ENCODE assay signal across 8 cellular contexts in genomic region chr11:118929496-118930151, GRCh38. TPM values are rescaled to one million over a fixed set of nuclear protein-coding genes. Genes with fewer than 3 reads are reported as not detected.
A peak's percentile ranks its signal among the peaks of the same experiment; 100 is the strongest.
DNase-seq lines count a peak whose midpoint lies in the region; ATAC-seq, FAIRE-seq and TF ChIP-seq lines count a peak whose summit lies in the region.

No MANE protein-coding gene starts in this region.

- H3K4me3 ChIP-seq in kidney (ENCODE audit: low read length in 2 of 2) (peak overlapping the region; percentile 69 to 80), spleen (peak overlapping the region; percentile 70 to 92 (median 78))

- H3K9me3 ChIP-seq in kidney (ENCODE audit: control insufficient read depth in 1 of 2, low read length in 2 of 2) (no peaks in the 10 kb centered on the region), spleen (no peaks in the 10 kb centered on the region)

- FAIRE-seq in kidney (lab: Jason Lieb, UNC), result no peak

- ATAC-seq in GM18907 (IDR thresholded peaks at IDR 0.05; ENCODE audit: unreplicated experiment), result no peak

- TF ChIP-seq CTCF in kidney (IDR thresholded peaks at IDR 0.05; ENCODE audit: borderline replicate concordance, extremely low read depth, insufficient read depth), result no peak
- TF ChIP-seq CTCF in spleen (IDR thresholded peaks at IDR 0.05 in 8 of 11, conservative IDR thresholded peaks at IDR 0.05 in 3 of 11), result no peak

- H3K27me3 ChIP-seq in spleen (replicated peaks in 1 of 7), result no peaks in the 10 kb centered on the region

- H3K9ac ChIP-seq in kidney (ENCODE audit: low read length in 2 of 2), result peak overlapping the region; percentile 67 to 87

- H3K4me1 ChIP-seq in kidney (ENCODE audit: control insufficient read depth in 1 of 2, insufficient read depth in 1 of 2, low read depth in 1 of 2, low read length in 2 of 2) (peaks cover 14% of the 10 kb centered on the region in 2 donors), spleen (peaks cover 24 to 56% (median 41%) of the 10 kb centered on the region in 6 donors)

- 0 to 2% (median 0%) methylated on average over 21 to 26 of the region's 28 CpGs for WGBS in spleen, 5 donors

- TF ChIP-seq POLR2A in spleen (IDR thresholded peaks at IDR 0.05), result peak in 1 of 3 donors; percentile 31

- DNase-seq in NCI-H1436 (lab: John Stamatoyannopoulos, UW), result peak; percentile 76
- DNase-seq in NCI-H1436 treated with DMSO at 0.1 percent for 48 hours (lab: John Stamatoyannopoulos, UW), result no peak
- peak; percentile 87 for DNase-seq in NCI-H2227 (lab: John Stamatoyannopoulos, UW; ENCODE audit: unreplicated experiment)
- peak; percentile 35 to 55 (median 54) for DNase-seq in activated CD4-positive, CD25-positive, alpha-beta regulatory T cell (lab: John Stamatoyannopoulos, UW)
- peak; percentile 95 for DNase-seq in cerebellar cortex (ENCODE audit: low spot score)
- peak; percentile 97 for DNase-seq in kidney
- DNase-seq in spleen, result peak; percentile 92

- H3K36me3 ChIP-seq in kidney (ENCODE audit: control insufficient read depth in 1 of 2, insufficient read depth in 2 of 2, low read length in 2 of 2) (no peaks in the 10 kb centered on the region), spleen (no peaks in the 10 kb centered on the region)

- H3K27ac ChIP-seq in kidney (ENCODE audit: low read depth in 2 of 2, low read length in 2 of 2) (peak overlapping the region; percentile 98), spleen (peak overlapping the region; percentile 92 to 98 (median 96))

- intact Hi-C loops in kidney (cut with DNase I), result no loop called here
- intact Hi-C loops in spleen (cut with DNase I; ENCODE audit: low total_unique reads), result no loop called here

RNA-seq across cellular contexts. Expression of gene BCL9L, which starts 3.9 kb away (rescaled TPM):
- total RNA-seq in kidney (57.5 TPM), spleen (10 to 100 TPM; 19.8 to 58.0 (median 39.0) TPM)
- polyA plus RNA-seq in kidney (ENCODE audit: insufficient read depth, low read depth, low replicate concordance) (5.0 TPM), spleen (10 to 100 TPM in 1 of 3 donors, 1 to 10 TPM in 2; 2.5 to 14.2 (median 2.6) TPM)

RNA-seq across cellular contexts. Expression of gene UPK2, which starts 26.5 kb away (rescaled TPM):
- total RNA-seq in kidney (not detected), spleen (not detected)
- polyA plus RNA-seq in kidney (ENCODE audit: insufficient read depth, low read depth, low replicate concordance) (not detected), spleen (under 1 TPM in 2 of 3 donors, not detected in 1; 0.09 to 0.13 TPM)

RNA-seq across cellular contexts. Expression of gene FOXR1, which starts 41.9 kb away (rescaled TPM):
- total RNA-seq in kidney, result not detected
- polyA plus RNA-seq in kidney (ENCODE audit: insufficient read depth, low read depth, low replicate concordance), result not detected
- not detected for total RNA-seq in spleen
- not detected for polyA plus RNA-seq in spleen

RNA-seq across cellular contexts. Expression of gene CXCR5, which starts 45.9 kb away (rescaled TPM):
- total RNA-seq in kidney, result 1.1 TPM
- not detected for polyA plus RNA-seq in kidney (ENCODE audit: insufficient read depth, low read depth, low replicate concordance)
- total RNA-seq in spleen, result 10 to 100 TPM; 25.0 to 66.6 (median 33.2) TPM
- polyA plus RNA-seq in spleen, result 10 to 100 TPM; 35.4 to 50.7 (median 39.6) TPM
